Comparison of ENCODE assay signal across 13 cellular contexts in the genomic region with DNA sequence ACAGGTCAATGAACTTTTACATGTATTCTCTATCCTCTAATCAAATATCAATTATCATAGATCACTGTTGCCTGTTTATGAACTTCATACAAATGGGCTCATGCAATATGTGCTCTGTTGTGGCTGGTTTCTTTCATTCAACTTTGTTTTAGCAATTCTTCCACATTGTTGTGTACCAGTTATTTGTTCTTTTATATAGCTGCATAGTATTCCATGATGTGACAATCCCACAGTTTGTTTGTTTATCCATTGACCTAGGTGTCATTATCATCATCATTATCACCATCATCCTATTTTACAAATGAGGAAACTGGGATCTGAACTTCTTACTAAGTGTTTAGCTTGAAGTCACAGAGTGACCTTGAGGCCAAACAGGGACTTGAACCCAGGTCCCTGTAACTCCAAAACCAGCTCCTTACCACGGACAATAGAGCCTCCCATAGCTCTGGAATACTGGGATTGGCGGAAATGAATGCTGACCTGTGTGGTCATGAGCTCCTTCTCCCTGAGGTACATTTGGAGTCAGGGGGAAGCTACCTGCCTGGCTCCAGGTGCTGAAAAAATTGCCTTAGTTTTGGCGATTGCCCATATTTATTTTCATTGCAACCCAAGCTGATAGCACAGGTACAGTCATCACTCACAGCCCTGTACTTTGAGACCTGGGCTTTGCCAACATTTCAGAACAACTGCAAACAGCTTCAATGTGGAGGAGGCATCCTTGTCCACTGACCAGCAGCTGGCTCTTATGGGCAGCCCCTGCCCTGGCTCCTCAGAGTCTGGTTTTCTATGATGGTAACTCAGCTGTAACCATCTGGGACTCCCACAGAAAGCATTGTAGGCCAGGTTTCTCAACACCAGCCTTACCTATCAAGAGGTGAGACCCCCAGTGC. TPM values are rescaled to one million over a fixed set of nuclear protein-coding genes. Genes with fewer than 3 reads are reported as not detected.
DNase-seq lines count a peak whose midpoint lies in the region; ATAC-seq, FAIRE-seq and TF ChIP-seq lines count a peak whose summit lies in the region.
"Had no signal": no experiment of that assay in that cellular context is flagged by ENCODE, and none has a peak within 500 bp of the region (broad histone marks: within the 10 kb centered on the region; RNA-seq: fewer than 3 reads in every experiment).

No MANE protein-coding gene starts in this region.

- POLR2A ChIA-PET in GM12878 (lab: Charles Lee): interaction anchor here (0.8 to 1.6 kb wide), 4 partner anchors 12 to 379 kb away, joined by 3 to 4 read pairs (median 3); no protein-coding TSS in a partner anchor

- peak overlapping the region; percentile 21 for H3K27ac Mint-ChIP-seq in activated naive CD4-positive, alpha-beta T cell treated with anti-CD3 and anti-CD28 coated beads, Interleukin-2, amount 10 ng/mL, durations not matched to agents 7 days and 5 days
- H3K27ac Mint-ChIP-seq: H9, mesothelial cell of epicardium had no signal

- no peaks in the 10 kb centered on the region for H3K9me3 Mint-ChIP-seq in activated naive CD4-positive, alpha-beta T cell treated with anti-CD3 and anti-CD28 coated beads, Interleukin-2, amount 10 ng/mL, durations not matched to agents 7 days and 5 days
- H3K9me3 Mint-ChIP-seq: H9, mesothelial cell of epicardium had no signal

- H3K4me1 Mint-ChIP-seq in activated naive CD4-positive, alpha-beta T cell treated with anti-CD3 and anti-CD28 coated beads, Interleukin-2, amount 10 ng/mL, durations not matched to agents 7 days and 5 days: peaks cover 93% of the 10 kb centered on the region

- TF ChIP-seq POLR2A in GM12878 (IDR thresholded peaks at IDR 0.05; ENCODE audit: low read depth, low read length) (no peak), transverse colon (IDR thresholded peaks at IDR 0.05) (peak; percentile 39)

- H3K4me1 ChIP-seq in GM12878 (ENCODE audit: control insufficient read depth, insufficient read depth, low read length) (peaks cover 32% of the 10 kb centered on the region), mucosa of descending colon (ENCODE audit: low read depth) (peaks cover 62% of the 10 kb centered on the region), transverse colon (peaks cover 32 to 96% (median 66%) of the 10 kb centered on the region in 4 donors)

- H3K36me3 ChIP-seq in GM12878 (ENCODE audit: control insufficient read depth in 2 of 2, insufficient read depth in 2 of 2, low read length in 1 of 2): peaks cover 0 to 9% of the 10 kb centered on the region in 2 experiments; a peak in 2 of 4 replicates
- H3K36me3 ChIP-seq in mucosa of descending colon (ENCODE audit: low read depth): no peaks in the 10 kb centered on the region
- peaks cover 0 to 13% (median 0%) of the 10 kb centered on the region in 4 donors for H3K36me3 ChIP-seq in transverse colon

- intact Hi-C loops in GM12878 (cut with micrococcal nuclease; ENCODE audit: unreplicated experiment): no loop called here
- intact Hi-C loops in mucosa of descending colon (cut with DNase I, micrococcal nuclease): loop anchor here in 1 of 2 donors (5.0 kb wide), 1 partner anchor 61 kb away; no protein-coding TSS in a partner anchor
- intact Hi-C loops in transverse colon (cut with DNase I; ENCODE audit: low total_unique reads): loop anchor here (5.0 kb wide), 1 partner anchor 116 kb away; no protein-coding TSS in a partner anchor

- TF ChIP-seq CTCF in GM12878 (IDR thresholded peaks at IDR 0.05 in 2 of 3, conservative IDR thresholded peaks at IDR 0.05 in 1 of 3; ENCODE audit: control insufficient read depth in 2 of 3, extremely low read depth in 1 of 3, insufficient read depth in 1 of 3, low read depth in 3 of 3, low read length in 3 of 3) (no peak), mucosa of descending colon (IDR thresholded peaks at IDR 0.05) (no peak), transverse colon (IDR thresholded peaks at IDR 0.05) (no peak)

- CTCF ChIA-PET in activated naive CD4-positive, alpha-beta T cell treated with anti-CD3 and anti-CD28 coated beads, Interleukin-2, amount 10 ng/mL, durations not matched to agents 7 days and 5 days (lab: Charles Lee): interaction anchor here (1.1 to 2.7 kb wide), 5 partner anchors 14 to 850 kb away, joined by 3 to 8 read pairs (median 4); no protein-coding TSS in a partner anchor
- CTCF ChIA-PET in GM12878 (lab: Yijun Ruan, JAX): interaction anchor here (1.0 to 2.0 kb wide), 4 partner anchors 33 to 901 kb away, joined by 3 to 8 read pairs (median 6); no protein-coding TSS in a partner anchor

- no peak overlapping the region for H3K4me3 Mint-ChIP-seq in activated naive CD4-positive, alpha-beta T cell treated with anti-CD3 and anti-CD28 coated beads, Interleukin-2, amount 10 ng/mL, durations not matched to agents 7 days and 5 days
- H3K4me3 Mint-ChIP-seq: H9, mesothelial cell of epicardium had no signal

- H3K4me2 ChIP-seq in GM12878 (ENCODE audit: control insufficient read depth, insufficient read depth): no peak overlapping the region

- in situ Hi-C loops in GM12878 (cut with MboI) (no loop called here), transverse colon (cut with MboI; ENCODE audit: low pct_ligation_motif_present in 1 of 4, low pct_unique_long_range_greater_than_20kb in 1 of 4, low sequenced_read_pairs in 3 of 4) (loop anchor here in 2 of 4 donors (10.0 kb wide), 1 partner anchor 539 kb away; no protein-coding TSS in a partner anchor)

- TF ChIP-seq EP300 in GM12878 (IDR thresholded peaks at IDR 0.05; ENCODE audit: borderline replicate concordance in 1 of 2, control insufficient read depth in 1 of 2, low read depth in 2 of 2, low read length in 2 of 2) (no peak), transverse colon (IDR thresholded peaks at IDR 0.05; ENCODE audit: low read depth) (no peak)

- H3K27me3 ChIP-seq in GM12878 (replicated peaks in 1 of 2; ENCODE audit: control insufficient read depth in 2 of 2, insufficient read depth in 2 of 2, low read length in 1 of 2) (no peaks in the 10 kb centered on the region), transverse colon (no peaks in the 10 kb centered on the region)

- H3K27me3 Mint-ChIP-seq in activated naive CD4-positive, alpha-beta T cell treated with anti-CD3 and anti-CD28 coated beads, Interleukin-2, amount 10 ng/mL, durations not matched to agents 7 days and 5 days: no peaks in the 10 kb centered on the region

- peaks cover 28% of the 10 kb centered on the region for H3K36me3 Mint-ChIP-seq in activated naive CD4-positive, alpha-beta T cell treated with anti-CD3 and anti-CD28 coated beads, Interleukin-2, amount 10 ng/mL, durations not matched to agents 7 days and 5 days

- FAIRE-seq in GM12878 (lab: Jason Lieb, UNC) (no peak), frontal cortex (lab: Jason Lieb, UNC) (no peak)
- FAIRE-seq: bronchial epithelial cell had no signal

- BruUV-seq in GM12878 (replicated peaks; lab: Mats Ljungman, UMichigan): no TSS peak

- 92% methylated on average over 3 of the region's 3 CpGs for WGBS in GM12878 (ENCODE audit: insufficient coverage, insufficient replicate concordance, low lambda C conversion rate, missing lambda C conversion rate)
- 65% methylated on average over 3 of the region's 3 CpGs; no CpG with 5 or more reads in 1 of the 2 donors for WGBS in transverse colon (ENCODE audit: low coverage in 1 of 2), 2 donors

- peaks cover 1% of the 10 kb centered on the region for H3K79me2 ChIP-seq in GM12878 (ENCODE audit: control insufficient read depth, insufficient read depth, low read length)

- no peak overlapping the region for H3K4me3 ChIP-seq in GM12878
- no peak overlapping the region for H3K4me3 ChIP-seq in mucosa of descending colon
- H3K4me3 ChIP-seq in transverse colon: no peak overlapping the region

- DNase-seq in activated naive CD4-positive, alpha-beta T cell treated with anti-CD3 and anti-CD28 coated beads, Interleukin-2, amount 10 ng/mL, durations not matched to agents 7 days and 5 days: no peak
- DNase-seq in activated naive CD4-positive, alpha-beta T cell (lab: John Stamatoyannopoulos, UW): no peak
- DNase-seq in GM12878 (ENCODE audit: low read depth, low spot score): no peak
- peak in 2 of 3 donors; percentile 52 to 72 for DNase-seq in mucosa of descending colon
- DNase-seq in transverse colon: peak; percentile 65
- no peak for DNase-seq in frontal cortex (ENCODE audit: low spot score in 2 of 2)
- no peak for DNase-seq in cerebellar nuclear complex (lab: John Stamatoyannopoulos, UW)
- DNase-seq: H9, MV-4-11, NCI-H82 had no signal

- no peaks in the 10 kb centered on the region for H4K20me1 ChIP-seq in GM12878 (ENCODE audit: control insufficient read depth, insufficient read depth)

- SMC1A ChIA-PET in GM12878 (lab: Charles Lee; ENCODE audit: uncharacterized antibody, unreplicated experiment): interaction anchor here (0.8 to 4.1 kb wide), 12 partner anchors 24 to 534 kb away, joined by 3 to 29 read pairs (median 3); no protein-coding TSS in a partner anchor

- no peak overlapping the region for H3K9ac ChIP-seq in GM12878 (ENCODE audit: control insufficient read depth, insufficient read depth, low read length)

- H3K9me3 ChIP-seq in GM12878 (replicated peaks; ENCODE audit: control insufficient read depth, insufficient read depth, low read length) (no peaks in the 10 kb centered on the region; the same call in 2 of the 3 replicates), mucosa of descending colon (no peaks in the 10 kb centered on the region), transverse colon (no peaks in the 10 kb centered on the region)

- H3K27ac ChIP-seq in GM12878 (ENCODE audit: control insufficient read depth, insufficient read depth) (no peak overlapping the region), transverse colon (peak overlapping the region; percentile 97 to 100 (median 98))

- RAD21 ChIA-PET in GM12878 (lab: Charles Lee; ENCODE audit: unreplicated experiment): interaction anchor here (0.7 to 10.7 kb wide), 9 partner anchors 31 to 840 kb away, joined by 3 to 154 read pairs (median 4); no protein-coding TSS in a partner anchor

- TF ChIP-seq RAD21 in GM12878 (IDR thresholded peaks at IDR 0.05; ENCODE audit: insufficient read depth, low read depth, low read length): no peak

- ATAC-seq in GM12878: no peak
- ATAC-seq in mucosa of descending colon: peak; percentile 60
- ATAC-seq in HG02763 (IDR thresholded peaks at IDR 0.05; ENCODE audit: unreplicated experiment): no peak

- no peak overlapping the region for H2AFZ ChIP-seq in GM12878 (ENCODE audit: control insufficient read depth, low read depth, low read length)

RNA-seq across cellular contexts. Expression of gene ZFP36L1, which starts 9.2 kb away (rescaled TPM):
- 120 and 134 TPM in 2 replicates for total RNA-seq in GM12878 (2013; cell fraction: nucleolus; rRNA removed)
- total RNA-seq in GM12878 (2014; rRNA removed) (27.9 and 31.3 TPM in 2 replicates), GM12878 (2014; rRNA removed; fragmentation: Illumina TruSeq; extraction: Trizol) (27.0 and 28.3 TPM in 2 replicates), GM12878 (2021) (166 and 184 TPM in 2 replicates), mucosa of descending colon (100 to 1,000 TPM in 2 of 3 donors, 10 to 100 TPM in 1; 79.8 to 472 (median 103) TPM), transverse colon (100 to 1,000 TPM; 180 to 712 (median 266) TPM), frontal cortex (4.1 TPM)
- polyA plus RNA-seq in GM12878 (2011; ENCODE audit: low read depth): 21.7 TPM
- polyA plus RNA-seq in GM12878 (2011; rRNA removed) (47.4 and 53.5 TPM in 2 replicates), GM12878 (2014; fragmentation: Illumina TruSeq; extraction: Trizol) (69.3 and 78.7 TPM in 2 replicates), GM12878 (2014; fragmentation: Nextera tagmentation; extraction: Ambion mirVana) (10 to 100 TPM; 22.0 to 22.6 TPM), GM12878 (2014; rRNA removed) (96.1 and 121 TPM in 2 replicates), GM12878 (2016; fragmentation: Nextera tagmentation; extraction: Ambion mirVana) (100 to 1,000 TPM; 119 to 138 TPM)
- 143 and 162 TPM in 2 replicates for polyA plus RNA-seq in GM12878 (2011; cell fraction: cytosol; rRNA removed)
- 173 and 272 TPM in 2 replicates for polyA plus RNA-seq in GM12878 (2011; cell fraction: nucleus; rRNA removed)
- polyA plus RNA-seq in GM12878 (2012): 67.3 and 98.4 TPM in 2 replicates
- polyA minus RNA-seq in GM12878 (2011; rRNA and poly(A)+ RNA removed): 29.0 and 48.5 TPM in 2 replicates
- 183 and 200 TPM in 2 replicates for polyA minus RNA-seq in GM12878 (2011; cell fraction: cytosol; rRNA and poly(A)+ RNA removed)
- polyA minus RNA-seq in GM12878 (2011; cell fraction: nucleus; rRNA and poly(A)+ RNA removed): 63.3 and 109 TPM in 2 replicates

Comparison
In these comparisons a context has a peak if more than half of its experiments do, and no peak if none do; other contexts are left out.
1. DNase-seq: peak in mucosa of descending colon (2 of 3) and transverse colon (single experiment); none in activated naive CD4-positive, alpha-beta T cell treated with anti-CD3 and anti-CD28 coated beads, Interleukin-2, amount 10 ng/mL, durations not matched to agents 7 days and 5 days (single experiment), activated naive CD4-positive, alpha-beta T cell (0 of 4), GM12878 (single experiment), frontal cortex (0 of 2) and cerebellar nuclear complex (0 of 2).